Comparison of ENCODE assay signal across 1 cellular context in the genomic region with DNA sequence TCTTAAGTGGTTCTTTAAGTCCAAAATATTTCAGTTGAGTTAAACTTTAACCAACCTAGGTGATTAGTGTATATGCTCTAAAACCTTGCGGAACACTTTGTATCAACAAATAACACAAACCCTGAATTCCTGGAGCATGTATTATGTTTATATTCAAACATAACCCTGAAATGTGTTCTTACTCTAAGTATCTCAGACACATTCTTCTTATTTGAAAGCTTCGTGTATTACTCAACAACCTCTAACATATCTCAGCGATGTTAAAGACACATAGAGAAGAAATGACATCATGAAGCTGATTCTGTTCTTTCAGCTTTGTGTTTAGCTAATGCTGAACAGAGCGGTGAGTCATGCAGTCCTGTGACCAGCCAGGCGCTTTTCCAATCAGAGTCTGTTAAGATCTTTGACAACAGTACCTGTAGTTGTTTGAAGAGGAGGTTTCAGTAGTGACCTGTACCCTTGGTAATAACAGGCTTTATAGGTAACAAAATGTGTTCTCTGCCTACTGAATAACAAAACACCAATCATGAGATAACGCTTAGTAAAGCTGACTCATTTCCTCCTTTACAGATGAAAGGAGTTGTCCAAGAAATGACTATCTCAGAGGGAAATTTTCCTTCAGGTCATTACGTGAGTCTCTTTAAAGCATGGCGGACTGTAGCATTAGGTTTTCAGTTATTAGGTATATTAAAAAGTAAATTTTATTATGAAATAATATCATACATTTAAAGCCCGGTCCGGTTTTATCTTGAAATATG.
TF ChIP-seq lines count a peak whose summit lies in the region.

No MANE protein-coding gene starts in this region.

TF ChIP-seq in HepG2, 621 proteins besides CTCF, POLR2A, EP300 and RAD21 (continued from another document and continues in another):
- TF ChIP-seq THRA (CRISPR knock-in tag; IDR thresholded peaks at IDR 0.05; ENCODE audit: borderline replicate concordance) (0 out of 2 replicates have a peak, but pooled peaks have one; percentile 31), FOXP1 (IDR thresholded peaks at IDR 0.05) (no peak), FOXP1 (CRISPR knock-in tag; IDR thresholded peaks at IDR 0.05) (peak; percentile 71; the same call in 1 of the 2 replicates), FOXP4 (CRISPR knock-in tag; IDR thresholded peaks at IDR 0.05) (peak; percentile 90), REXO4 (CRISPR knock-in tag; IDR thresholded peaks at IDR 0.05; ENCODE audit: borderline replicate concordance) (no peak), SP4 (CRISPR knock-in tag; IDR thresholded peaks at IDR 0.05) (no peak), ZFP62 (CRISPR knock-in tag; IDR thresholded peaks at IDR 0.05) (no peak), KDM2A (CRISPR knock-in tag; IDR thresholded peaks at IDR 0.05; ENCODE audit: borderline replicate concordance, low read depth) (no peak), ZNF75D (CRISPR knock-in tag; IDR thresholded peaks at IDR 0.05; ENCODE audit: borderline replicate concordance) (no peak), SYNCRIP (IDR thresholded peaks at IDR 0.05; ENCODE audit: insufficient read depth, low read depth, low read length) (no peak), CC2D1A (CRISPR knock-in tag; IDR thresholded peaks at IDR 0.05) (no peak), NCOA2 (CRISPR knock-in tag; IDR thresholded peaks at IDR 0.05) (peak; percentile 92), FOXO1 (CRISPR knock-in tag; IDR thresholded peaks at IDR 0.05) (peak; percentile 84; the same call in 1 of the 2 replicates), ZNF431 (CRISPR knock-in tag; IDR thresholded peaks at IDR 0.05; ENCODE audit: borderline replicate concordance, low read depth) (no peak), MAF1 (CRISPR knock-in tag; IDR thresholded peaks at IDR 0.05; ENCODE audit: borderline replicate concordance) (no peak), RFX1 (IDR thresholded peaks at IDR 0.05) (peak; percentile 45; the same call in 1 of the 2 replicates), JUND (CRISPR knock-in tag; IDR thresholded peaks at IDR 0.05) (peak; percentile 92), KDM5B (CRISPR knock-in tag; IDR thresholded peaks at IDR 0.05; ENCODE audit: borderline replicate concordance) (no peak), NR2F1 (CRISPR knock-in tag; IDR thresholded peaks at IDR 0.05) (peak in 1 of 2 experiments; percentile 25; a peak in 2 of 4 replicates), ZNF740 (CRISPR knock-in tag; IDR thresholded peaks at IDR 0.05) (no peak), PITX1 (CRISPR knock-in tag; IDR thresholded peaks at IDR 0.05) (no peak), REPIN1 (CRISPR knock-in tag; IDR thresholded peaks at IDR 0.05; ENCODE audit: borderline replicate concordance, low read depth) (no peak), CSRNP1 (CRISPR knock-in tag; IDR thresholded peaks at IDR 0.05) (no peak), ZEB1 (IDR thresholded peaks at IDR 0.05; ENCODE audit: insufficient replicate concordance, low read depth) (peak; percentile 37), ZC3H4 (CRISPR knock-in tag; IDR thresholded peaks at IDR 0.05; ENCODE audit: borderline replicate concordance) (no peak), GPN1 (CRISPR knock-in tag; IDR thresholded peaks at IDR 0.05; ENCODE audit: borderline replicate concordance) (no peak), ZNF232 (CRISPR knock-in tag; IDR thresholded peaks at IDR 0.05; ENCODE audit: borderline replicate concordance) (no peak), TBX2 (CRISPR knock-in tag; IDR thresholded peaks at IDR 0.05; ENCODE audit: borderline replicate concordance) (peak; percentile 33; the same call in 1 of the 2 replicates), RARA (CRISPR knock-in tag; IDR thresholded peaks at IDR 0.05) (peak; percentile 76)
- TF ChIP-seq, protein P1, sequence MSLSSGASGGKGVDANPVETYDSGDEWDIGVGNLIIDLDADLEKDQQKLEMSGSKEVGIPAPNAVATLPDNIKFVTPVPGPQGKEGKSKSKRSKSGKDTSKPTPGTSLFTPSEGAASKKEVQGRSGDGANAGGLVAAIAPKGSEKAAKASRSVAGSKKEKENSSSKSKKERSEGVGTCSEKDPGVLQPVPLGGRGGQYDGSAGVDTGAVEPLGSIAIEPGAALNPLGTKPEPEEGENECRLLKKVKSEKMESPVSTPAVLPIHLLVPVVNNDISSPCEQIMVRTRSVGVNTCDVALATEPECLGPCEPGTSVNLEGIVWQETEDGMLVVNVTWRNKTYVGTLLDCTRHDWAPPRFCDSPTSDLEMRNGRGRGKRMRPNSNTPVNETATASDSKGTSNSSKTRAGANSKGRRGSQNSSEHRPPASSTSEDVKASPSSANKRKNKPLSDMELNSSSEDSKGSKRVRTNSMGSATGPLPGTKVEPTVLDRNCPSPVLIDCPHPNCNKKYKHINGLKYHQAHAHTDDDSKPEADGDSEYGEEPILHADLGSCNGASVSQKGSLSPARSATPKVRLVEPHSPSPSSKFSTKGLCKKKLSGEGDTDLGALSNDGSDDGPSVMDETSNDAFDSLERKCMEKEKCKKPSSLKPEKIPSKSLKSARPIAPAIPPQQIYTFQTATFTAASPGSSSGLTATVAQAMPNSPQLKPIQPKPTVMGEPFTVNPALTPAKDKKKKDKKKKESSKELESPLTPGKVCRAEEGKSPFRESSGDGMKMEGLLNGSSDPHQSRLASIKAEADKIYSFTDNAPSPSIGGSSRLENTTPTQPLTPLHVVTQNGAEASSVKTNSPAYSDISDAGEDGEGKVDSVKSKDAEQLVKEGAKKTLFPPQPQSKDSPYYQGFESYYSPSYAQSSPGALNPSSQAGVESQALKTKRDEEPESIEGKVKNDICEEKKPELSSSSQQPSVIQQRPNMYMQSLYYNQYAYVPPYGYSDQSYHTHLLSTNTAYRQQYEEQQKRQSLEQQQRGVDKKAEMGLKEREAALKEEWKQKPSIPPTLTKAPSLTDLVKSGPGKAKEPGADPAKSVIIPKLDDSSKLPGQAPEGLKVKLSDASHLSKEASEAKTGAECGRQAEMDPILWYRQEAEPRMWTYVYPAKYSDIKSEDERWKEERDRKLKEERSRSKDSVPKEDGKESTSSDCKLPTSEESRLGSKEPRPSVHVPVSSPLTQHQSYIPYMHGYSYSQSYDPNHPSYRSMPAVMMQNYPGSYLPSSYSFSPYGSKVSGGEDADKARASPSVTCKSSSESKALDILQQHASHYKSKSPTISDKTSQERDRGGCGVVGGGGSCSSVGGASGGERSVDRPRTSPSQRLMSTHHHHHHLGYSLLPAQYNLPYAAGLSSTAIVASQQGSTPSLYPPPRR (CRISPR knock-in tag; IDR thresholded peaks at IDR 0.05; ENCODE audit: borderline replicate concordance) = peak; percentile 65; the same call in 1 of the 2 replicates
- TF ChIP-seq, protein P2, sequence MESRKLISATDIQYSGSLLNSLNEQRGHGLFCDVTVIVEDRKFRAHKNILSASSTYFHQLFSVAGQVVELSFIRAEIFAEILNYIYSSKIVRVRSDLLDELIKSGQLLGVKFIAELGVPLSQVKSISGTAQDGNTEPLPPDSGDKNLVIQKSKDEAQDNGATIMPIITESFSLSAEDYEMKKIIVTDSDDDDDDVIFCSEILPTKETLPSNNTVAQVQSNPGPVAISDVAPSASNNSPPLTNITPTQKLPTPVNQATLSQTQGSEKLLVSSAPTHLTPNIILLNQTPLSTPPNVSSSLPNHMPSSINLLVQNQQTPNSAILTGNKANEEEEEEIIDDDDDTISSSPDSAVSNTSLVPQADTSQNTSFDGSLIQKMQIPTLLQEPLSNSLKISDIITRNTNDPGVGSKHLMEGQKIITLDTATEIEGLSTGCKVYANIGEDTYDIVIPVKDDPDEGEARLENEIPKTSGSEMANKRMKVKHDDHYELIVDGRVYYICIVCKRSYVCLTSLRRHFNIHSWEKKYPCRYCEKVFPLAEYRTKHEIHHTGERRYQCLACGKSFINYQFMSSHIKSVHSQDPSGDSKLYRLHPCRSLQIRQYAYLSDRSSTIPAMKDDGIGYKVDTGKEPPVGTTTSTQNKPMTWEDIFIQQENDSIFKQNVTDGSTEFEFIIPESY (CRISPR knock-in tag; IDR thresholded peaks at IDR 0.05) = 0 out of 2 replicates have a peak, but pooled peaks have one; percentile 35
- TF ChIP-seq, protein P3, sequence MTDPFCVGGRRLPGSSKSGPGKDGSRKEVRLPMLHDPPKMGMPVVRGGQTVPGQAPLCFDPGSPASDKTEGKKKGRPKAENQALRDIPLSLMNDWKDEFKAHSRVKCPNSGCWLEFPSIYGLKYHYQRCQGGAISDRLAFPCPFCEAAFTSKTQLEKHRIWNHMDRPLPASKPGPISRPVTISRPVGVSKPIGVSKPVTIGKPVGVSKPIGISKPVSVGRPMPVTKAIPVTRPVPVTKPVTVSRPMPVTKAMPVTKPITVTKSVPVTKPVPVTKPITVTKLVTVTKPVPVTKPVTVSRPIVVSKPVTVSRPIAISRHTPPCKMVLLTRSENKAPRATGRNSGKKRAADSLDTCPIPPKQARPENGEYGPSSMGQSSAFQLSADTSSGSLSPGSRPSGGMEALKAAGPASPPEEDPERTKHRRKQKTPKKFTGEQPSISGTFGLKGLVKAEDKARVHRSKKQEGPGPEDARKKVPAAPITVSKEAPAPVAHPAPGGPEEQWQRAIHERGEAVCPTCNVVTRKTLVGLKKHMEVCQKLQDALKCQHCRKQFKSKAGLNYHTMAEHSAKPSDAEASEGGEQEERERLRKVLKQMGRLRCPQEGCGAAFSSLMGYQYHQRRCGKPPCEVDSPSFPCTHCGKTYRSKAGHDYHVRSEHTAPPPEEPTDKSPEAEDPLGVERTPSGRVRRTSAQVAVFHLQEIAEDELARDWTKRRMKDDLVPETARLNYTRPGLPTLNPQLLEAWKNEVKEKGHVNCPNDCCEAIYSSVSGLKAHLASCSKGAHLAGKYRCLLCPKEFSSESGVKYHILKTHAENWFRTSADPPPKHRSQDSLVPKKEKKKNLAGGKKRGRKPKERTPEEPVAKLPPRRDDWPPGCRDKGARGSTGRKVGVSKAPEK (CRISPR knock-in tag; IDR thresholded peaks at IDR 0.05; ENCODE audit: borderline replicate concordance) = no peak
- TF ChIP-seq, protein P4, sequence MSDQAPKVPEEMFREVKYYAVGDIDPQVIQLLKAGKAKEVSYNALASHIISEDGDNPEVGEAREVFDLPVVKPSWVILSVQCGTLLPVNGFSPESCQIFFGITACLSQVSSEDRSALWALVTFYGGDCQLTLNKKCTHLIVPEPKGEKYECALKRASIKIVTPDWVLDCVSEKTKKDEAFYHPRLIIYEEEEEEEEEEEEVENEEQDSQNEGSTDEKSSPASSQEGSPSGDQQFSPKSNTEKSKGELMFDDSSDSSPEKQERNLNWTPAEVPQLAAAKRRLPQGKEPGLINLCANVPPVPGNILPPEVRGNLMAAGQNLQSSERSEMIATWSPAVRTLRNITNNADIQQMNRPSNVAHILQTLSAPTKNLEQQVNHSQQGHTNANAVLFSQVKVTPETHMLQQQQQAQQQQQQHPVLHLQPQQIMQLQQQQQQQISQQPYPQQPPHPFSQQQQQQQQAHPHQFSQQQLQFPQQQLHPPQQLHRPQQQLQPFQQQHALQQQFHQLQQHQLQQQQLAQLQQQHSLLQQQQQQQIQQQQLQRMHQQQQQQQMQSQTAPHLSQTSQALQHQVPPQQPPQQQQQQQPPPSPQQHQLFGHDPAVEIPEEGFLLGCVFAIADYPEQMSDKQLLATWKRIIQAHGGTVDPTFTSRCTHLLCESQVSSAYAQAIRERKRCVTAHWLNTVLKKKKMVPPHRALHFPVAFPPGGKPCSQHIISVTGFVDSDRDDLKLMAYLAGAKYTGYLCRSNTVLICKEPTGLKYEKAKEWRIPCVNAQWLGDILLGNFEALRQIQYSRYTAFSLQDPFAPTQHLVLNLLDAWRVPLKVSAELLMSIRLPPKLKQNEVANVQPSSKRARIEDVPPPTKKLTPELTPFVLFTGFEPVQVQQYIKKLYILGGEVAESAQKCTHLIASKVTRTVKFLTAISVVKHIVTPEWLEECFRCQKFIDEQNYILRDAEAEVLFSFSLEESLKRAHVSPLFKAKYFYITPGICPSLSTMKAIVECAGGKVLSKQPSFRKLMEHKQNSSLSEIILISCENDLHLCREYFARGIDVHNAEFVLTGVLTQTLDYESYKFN (CRISPR knock-in tag; conservative IDR thresholded peaks at IDR 0.05) = peak; percentile 83
- TF ChIP-seq, protein P5, sequence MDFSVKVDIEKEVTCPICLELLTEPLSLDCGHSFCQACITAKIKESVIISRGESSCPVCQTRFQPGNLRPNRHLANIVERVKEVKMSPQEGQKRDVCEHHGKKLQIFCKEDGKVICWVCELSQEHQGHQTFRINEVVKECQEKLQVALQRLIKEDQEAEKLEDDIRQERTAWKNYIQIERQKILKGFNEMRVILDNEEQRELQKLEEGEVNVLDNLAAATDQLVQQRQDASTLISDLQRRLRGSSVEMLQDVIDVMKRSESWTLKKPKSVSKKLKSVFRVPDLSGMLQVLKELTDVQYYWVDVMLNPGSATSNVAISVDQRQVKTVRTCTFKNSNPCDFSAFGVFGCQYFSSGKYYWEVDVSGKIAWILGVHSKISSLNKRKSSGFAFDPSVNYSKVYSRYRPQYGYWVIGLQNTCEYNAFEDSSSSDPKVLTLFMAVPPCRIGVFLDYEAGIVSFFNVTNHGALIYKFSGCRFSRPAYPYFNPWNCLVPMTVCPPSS (IDR thresholded peaks at IDR 0.05) = no peak
